ENCODE assay signal across 11 cellular contexts in the genomic region with DNA sequence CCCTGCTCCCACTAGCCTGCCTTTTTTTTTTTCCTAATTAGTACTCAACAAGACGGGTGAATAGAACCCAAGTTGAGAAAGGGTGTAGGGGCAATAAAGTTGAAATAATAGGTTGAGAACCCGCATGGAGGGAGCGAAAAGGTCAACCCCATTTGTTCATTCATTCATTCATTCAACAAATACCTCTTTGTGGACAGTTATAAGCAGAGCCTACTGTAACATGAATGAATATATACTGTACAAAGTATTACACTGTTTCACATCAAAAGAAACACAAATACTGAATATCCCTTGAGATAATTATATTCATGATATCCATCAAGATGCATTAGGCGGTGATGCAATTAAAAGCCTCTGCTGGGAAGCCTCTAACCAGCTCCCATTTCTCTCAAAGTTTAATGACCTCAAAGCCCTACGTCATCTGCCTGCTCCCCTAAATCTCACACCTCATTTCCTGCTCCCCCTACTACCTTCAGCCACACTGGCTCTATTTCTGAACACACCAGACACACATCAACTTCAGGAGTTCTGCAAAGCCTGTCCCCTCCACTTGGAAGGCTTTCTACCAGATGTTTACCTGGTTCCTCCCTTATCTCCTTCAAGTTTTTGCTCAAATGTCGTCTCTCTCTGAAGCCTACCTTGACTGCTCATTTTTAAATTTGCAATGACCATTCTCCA. TPM values are rescaled to one million over a fixed set of nuclear protein-coding genes. Genes with fewer than 3 reads are reported as not detected.
DNase-seq lines count a peak whose midpoint lies in the region; ATAC-seq and TF ChIP-seq lines count a peak whose summit lies in the region.
"Had no signal": no experiment of that assay in that cellular context is flagged by ENCODE, and none has a peak within 500 bp of the region (broad histone marks: within the 10 kb centered on the region; RNA-seq: fewer than 3 reads in every experiment).

No MANE protein-coding gene starts in this region.

- intact Hi-C loops in Caco-2 (cut with micrococcal nuclease; ENCODE audit: unreplicated experiment), result no loop called here
- intact Hi-C loops in OCI-LY7 (cut with micrococcal nuclease; ENCODE audit: unreplicated experiment), result no loop called here
- intact Hi-C loops in left colon (cut with DNase I, micrococcal nuclease), result no loop called here

- H3K4me3 Mint-ChIP-seq in Caco-2 (ENCODE audit: unreplicated experiment), result peak overlapping the region; percentile 79
- H3K4me3 Mint-ChIP-seq in effector memory CD8-positive, alpha-beta T cell, result peak overlapping the region; percentile 98 to 99
- peak overlapping the region; percentile 99 for H3K4me3 Mint-ChIP-seq in neural crest cell

- H3K36me3 Mint-ChIP-seq in Caco-2 (ENCODE audit: insufficient read depth, unreplicated experiment) (no peaks in the 10 kb centered on the region), neural crest cell (ENCODE audit: low read depth) (no peaks in the 10 kb centered on the region)
- H3K36me3 Mint-ChIP-seq in effector memory CD8-positive, alpha-beta T cell (ENCODE audit: insufficient read depth), result peaks cover 13% of the 10 kb centered on the region

- H4K20me1 ChIP-seq in OCI-LY7 (ENCODE audit: insufficient read depth, low read length), result no peaks in the 10 kb centered on the region

- no peaks in the 10 kb centered on the region for H3K9me2 ChIP-seq in OCI-LY7 (ENCODE audit: insufficient read depth, low read length)
- H3K9me2 ChIP-seq: SK-N-SH had no signal

- CTCF ChIA-PET in Caco-2 (lab: Charles Lee) (interaction anchor here (0.7 to 2.9 kb wide), 2 partner anchors 10 to 15 kb away, joined by 3 to 20 read pairs; no protein-coding TSS in a partner anchor), OCI-LY7 (lab: Charles Lee; ENCODE audit: unreplicated experiment) (no interaction called here)

- H3K27ac ChIP-seq in OCI-LY7 (ENCODE audit: low read depth, low read length, poor library complexity, severe bottlenecking), result no peak overlapping the region

- H3K27ac Mint-ChIP-seq in Caco-2 (ENCODE audit: unreplicated experiment), result no peak overlapping the region
- no peak overlapping the region for H3K27ac Mint-ChIP-seq in effector memory CD8-positive, alpha-beta T cell
- H3K27ac Mint-ChIP-seq in neural crest cell (ENCODE audit: unreplicated experiment), result peak overlapping the region; percentile 99

- no peaks in the 10 kb centered on the region for H3K4me1 ChIP-seq in Caco-2
- peaks cover 16% of the 10 kb centered on the region for H3K4me1 ChIP-seq in OCI-LY7 (ENCODE audit: insufficient read depth, low read length, poor library complexity, severe bottlenecking)

- POLR2A ChIA-PET in Caco-2 (lab: Charles Lee), result no interaction called here
- POLR2A ChIA-PET in OCI-LY7 (lab: Charles Lee), result interaction anchor here (0.6 to 1.6 kb wide), 7 partner anchors 9 to 565 kb away, joined by 3 to 9 read pairs (median 6); no protein-coding TSS in a partner anchor

- BruUV-seq in Caco-2 (replicated peaks; lab: Mats Ljungman, UMichigan) (no TSS peak), OCI-LY7 (replicated peaks; lab: Mats Ljungman, UMichigan) (no TSS peak)

- H3K4me1 Mint-ChIP-seq in Caco-2 (ENCODE audit: low read depth, unreplicated experiment) (peaks cover 12% of the 10 kb centered on the region), neural crest cell (peaks cover 48% of the 10 kb centered on the region)
- H3K4me1 Mint-ChIP-seq in effector memory CD8-positive, alpha-beta T cell (ENCODE audit: low read depth in 2 of 2), result peaks cover 24 to 27% of the 10 kb centered on the region in 2 donors

- ATAC-seq in effector memory CD8-positive, alpha-beta T cell (replicated peaks), result no peak
- ATAC-seq in left colon (no peak), GM18907 (IDR thresholded peaks at IDR 0.05; ENCODE audit: unreplicated experiment) (no peak), GM21723 (IDR thresholded peaks at IDR 0.05; ENCODE audit: unreplicated experiment) (no peak)
- ATAC-seq in activated CD4-positive, CD25-positive, alpha-beta regulatory T cell treated with anti-CD3 and anti-CD28 coated beads, Interleukin-2, amount 50 U/mL, for 24 hours, result no peak

- DNase-seq in Caco-2 (no peak), OCI-LY7 (ENCODE audit: low spot score) (no peak), neural crest cell (ENCODE audit: low read depth, low spot score) (no peak), left colon (no peak)
- DNase-seq in effector memory CD8-positive, alpha-beta T cell, result no peak
- DNase-seq: NCI-H446 treated with DMSO at 0.1 percent for 48 hours, SK-N-SH, spleen had no signal

- H3K27me3 Mint-ChIP-seq in Caco-2 (ENCODE audit: insufficient read depth, unreplicated experiment) (no peaks in the 10 kb centered on the region), neural crest cell (ENCODE audit: low read depth) (no peaks in the 10 kb centered on the region)
- peaks cover 0 to 13% of the 10 kb centered on the region in 2 donors for H3K27me3 Mint-ChIP-seq in effector memory CD8-positive, alpha-beta T cell

- no peak for TF ChIP-seq CTCF in Caco-2 (IDR thresholded peaks at IDR 0.05; ENCODE audit: insufficient read depth in 1 of 2, low read depth in 1 of 2, low read length in 1 of 2, severe bottlenecking in 1 of 2, unreplicated experiment in 1 of 2)
- TF ChIP-seq CTCF in OCI-LY7 (conservative IDR thresholded peaks at IDR 0.05; ENCODE audit: low read length), result no peak
- TF ChIP-seq CTCF in neural crest cell (conservative IDR thresholded peaks at IDR 0.05), result no peak

- H3K9me3 ChIP-seq in Caco-2 (no peaks in the 10 kb centered on the region), OCI-LY7 (ENCODE audit: low read length) (no peaks in the 10 kb centered on the region)
- H3K9me3 ChIP-seq: SK-N-SH, spleen had no signal

- no peaks in the 10 kb centered on the region for H3K27me3 ChIP-seq in Caco-2 (replicated peaks; ENCODE audit: control insufficient read depth, insufficient read depth, low read length)
- H3K27me3 ChIP-seq: spleen had no signal

- H3K4me2 ChIP-seq in OCI-LY7 (ENCODE audit: low read length), result peak overlapping the region; percentile 89; the same call in 1 of the 2 replicates
- H3K4me2 ChIP-seq: SK-N-SH had no signal

- H3K4me3 ChIP-seq in Caco-2 (ENCODE audit: low read depth, low read length), result peak overlapping the region; percentile 91
- H3K4me3 ChIP-seq in OCI-LY7 (ENCODE audit: low read depth, low read length, poor library complexity, severe bottlenecking), result no peak overlapping the region

- H3K79me2 ChIP-seq in OCI-LY7 (ENCODE audit: insufficient read depth, low read depth, low read length), result peaks cover 17% of the 10 kb centered on the region

- H3K36me3 ChIP-seq in Caco-2 (ENCODE audit: control insufficient read depth, insufficient read depth, low read length), result no peaks in the 10 kb centered on the region
- no peaks in the 10 kb centered on the region for H3K36me3 ChIP-seq in OCI-LY7 (ENCODE audit: insufficient read depth, low read length)
- H3K36me3 ChIP-seq: spleen had no signal

- H2AFZ ChIP-seq in OCI-LY7 (ENCODE audit: low read length), result peak overlapping the region; percentile 100; the same call in 1 of the 2 replicates

- no peaks in the 10 kb centered on the region for H3K9me3 Mint-ChIP-seq in Caco-2 (ENCODE audit: unreplicated experiment)
- no peaks in the 10 kb centered on the region for H3K9me3 Mint-ChIP-seq in effector memory CD8-positive, alpha-beta T cell
- no peaks in the 10 kb centered on the region for H3K9me3 Mint-ChIP-seq in neural crest cell

RNA-seq across cellular contexts. Expression of a gene that starts 1.4 kb away (rescaled TPM):
- total RNA-seq in Caco-2 (2022) (28.8 and 31.1 TPM in 2 replicates), OCI-LY7 (2022) (23.5 and 24.4 TPM in 2 replicates), neural crest cell (58.7 and 61.6 TPM in 2 replicates), left colon (10 to 100 TPM; 31.0 to 35.0 TPM)
- 23.2 and 28.8 TPM in 2 replicates for total RNA-seq in OCI-LY7 (2014; rRNA removed; shearing (Covaris generic))

RNA-seq across cellular contexts. Expression of a gene that starts 29.2 kb away (rescaled TPM):
- total RNA-seq in Caco-2 (2022) (145 and 163 TPM in 2 replicates), OCI-LY7 (2022) (85.9 and 91.8 TPM in 2 replicates), neural crest cell (154 and 157 TPM in 2 replicates), left colon (10 to 100 TPM; 70.1 to 75.6 TPM)
- 40.5 and 42.7 TPM in 2 replicates for total RNA-seq in OCI-LY7 (2014; rRNA removed; shearing (Covaris generic))
